In genomic region chr15:58669108-58669507, GRCh38 we compare ENCODE assay signal across 2 cellular contexts.
TF ChIP-seq lines count a peak whose summit lies in the region.

No MANE protein-coding gene starts in this region.

TF ChIP-seq in GM23338, 12 proteins besides CTCF, POLR2A, EP300 and RAD21 (continued from another document):
- TF ChIP-seq, protein P1, sequence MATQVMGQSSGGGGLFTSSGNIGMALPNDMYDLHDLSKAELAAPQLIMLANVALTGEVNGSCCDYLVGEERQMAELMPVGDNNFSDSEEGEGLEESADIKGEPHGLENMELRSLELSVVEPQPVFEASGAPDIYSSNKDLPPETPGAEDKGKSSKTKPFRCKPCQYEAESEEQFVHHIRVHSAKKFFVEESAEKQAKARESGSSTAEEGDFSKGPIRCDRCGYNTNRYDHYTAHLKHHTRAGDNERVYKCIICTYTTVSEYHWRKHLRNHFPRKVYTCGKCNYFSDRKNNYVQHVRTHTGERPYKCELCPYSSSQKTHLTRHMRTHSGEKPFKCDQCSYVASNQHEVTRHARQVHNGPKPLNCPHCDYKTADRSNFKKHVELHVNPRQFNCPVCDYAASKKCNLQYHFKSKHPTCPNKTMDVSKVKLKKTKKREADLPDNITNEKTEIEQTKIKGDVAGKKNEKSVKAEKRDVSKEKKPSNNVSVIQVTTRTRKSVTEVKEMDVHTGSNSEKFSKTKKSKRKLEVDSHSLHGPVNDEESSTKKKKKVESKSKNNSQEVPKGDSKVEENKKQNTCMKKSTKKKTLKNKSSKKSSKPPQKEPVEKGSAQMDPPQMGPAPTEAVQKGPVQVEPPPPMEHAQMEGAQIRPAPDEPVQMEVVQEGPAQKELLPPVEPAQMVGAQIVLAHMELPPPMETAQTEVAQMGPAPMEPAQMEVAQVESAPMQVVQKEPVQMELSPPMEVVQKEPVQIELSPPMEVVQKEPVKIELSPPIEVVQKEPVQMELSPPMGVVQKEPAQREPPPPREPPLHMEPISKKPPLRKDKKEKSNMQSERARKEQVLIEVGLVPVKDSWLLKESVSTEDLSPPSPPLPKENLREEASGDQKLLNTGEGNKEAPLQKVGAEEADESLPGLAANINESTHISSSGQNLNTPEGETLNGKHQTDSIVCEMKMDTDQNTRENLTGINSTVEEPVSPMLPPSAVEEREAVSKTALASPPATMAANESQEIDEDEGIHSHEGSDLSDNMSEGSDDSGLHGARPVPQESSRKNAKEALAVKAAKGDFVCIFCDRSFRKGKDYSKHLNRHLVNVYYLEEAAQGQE (IDR thresholded peaks at IDR 0.05; ENCODE audit: unreplicated experiment) = no peak
- TF ChIP-seq ZNF462 (CRISPR knock-in tag; IDR thresholded peaks at IDR 0.05) (no peak), STAT1 (IDR thresholded peaks at IDR 0.05; ENCODE audit: unreplicated experiment) (no peak), JUNB (IDR thresholded peaks at IDR 0.05; ENCODE audit: unreplicated experiment) (no peak), CREB1 (CRISPR knock-in tag; IDR thresholded peaks at IDR 0.05; ENCODE audit: low read depth) (no peak), ZNF114 (CRISPR knock-in tag; IDR thresholded peaks at IDR 0.05) (no peak), EZH2phosphoT487 (IDR thresholded peaks at IDR 0.05; ENCODE audit: unreplicated experiment) (no peak)

TF ChIP-seq in K562, 482 proteins besides CTCF, POLR2A, EP300 and RAD21 (continued from another document and continues in another):
- TF ChIP-seq, protein P2, sequence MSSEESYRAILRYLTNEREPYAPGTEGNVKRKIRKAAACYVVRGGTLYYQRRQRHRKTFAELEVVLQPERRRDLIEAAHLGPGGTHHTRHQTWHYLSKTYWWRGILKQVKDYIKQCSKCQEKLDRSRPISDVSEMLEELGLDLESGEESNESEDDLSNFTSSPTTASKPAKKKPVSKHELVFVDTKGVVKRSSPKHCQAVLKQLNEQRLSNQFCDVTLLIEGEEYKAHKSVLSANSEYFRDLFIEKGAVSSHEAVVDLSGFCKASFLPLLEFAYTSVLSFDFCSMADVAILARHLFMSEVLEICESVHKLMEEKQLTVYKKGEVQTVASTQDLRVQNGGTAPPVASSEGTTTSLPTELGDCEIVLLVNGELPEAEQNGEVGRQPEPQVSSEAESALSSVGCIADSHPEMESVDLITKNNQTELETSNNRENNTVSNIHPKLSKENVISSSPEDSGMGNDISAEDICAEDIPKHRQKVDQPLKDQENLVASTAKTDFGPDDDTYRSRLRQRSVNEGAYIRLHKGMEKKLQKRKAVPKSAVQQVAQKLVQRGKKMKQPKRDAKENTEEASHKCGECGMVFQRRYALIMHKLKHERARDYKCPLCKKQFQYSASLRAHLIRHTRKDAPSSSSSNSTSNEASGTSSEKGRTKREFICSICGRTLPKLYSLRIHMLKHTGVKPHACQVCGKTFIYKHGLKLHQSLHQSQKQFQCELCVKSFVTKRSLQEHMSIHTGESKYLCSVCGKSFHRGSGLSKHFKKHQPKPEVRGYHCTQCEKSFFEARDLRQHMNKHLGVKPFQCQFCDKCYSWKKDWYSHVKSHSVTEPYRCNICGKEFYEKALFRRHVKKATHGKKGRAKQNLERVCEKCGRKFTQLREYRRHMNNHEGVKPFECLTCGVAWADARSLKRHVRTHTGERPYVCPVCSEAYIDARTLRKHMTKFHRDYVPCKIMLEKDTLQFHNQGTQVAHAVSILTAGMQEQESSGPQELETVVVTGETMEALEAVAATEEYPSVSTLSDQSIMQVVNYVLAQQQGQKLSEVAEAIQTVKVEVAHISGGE (CRISPR knock-in tag; IDR thresholded peaks at IDR 0.05) = peak in 1 of 3 experiments; percentile 34; a peak in 1 of 6 replicates
- peak; percentile 89 for TF ChIP-seq MYBL2 (IDR thresholded peaks at IDR 0.05; ENCODE audit: low read depth)
- TF ChIP-seq MYBL2 (CRISPR knock-in tag; IDR thresholded peaks at IDR 0.05; ENCODE audit: borderline replicate concordance) = no peak
- TF ChIP-seq, protein P3, sequence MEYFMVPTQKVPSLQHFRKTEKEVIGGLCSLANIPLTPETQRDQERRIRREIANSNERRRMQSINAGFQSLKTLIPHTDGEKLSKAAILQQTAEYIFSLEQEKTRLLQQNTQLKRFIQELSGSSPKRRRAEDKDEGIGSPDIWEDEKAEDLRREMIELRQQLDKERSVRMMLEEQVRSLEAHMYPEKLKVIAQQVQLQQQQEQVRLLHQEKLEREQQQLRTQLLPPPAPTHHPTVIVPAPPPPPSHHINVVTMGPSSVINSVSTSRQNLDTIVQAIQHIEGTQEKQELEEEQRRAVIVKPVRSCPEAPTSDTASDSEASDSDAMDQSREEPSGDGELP (CRISPR knock-in tag; IDR thresholded peaks at IDR 0.05; ENCODE audit: borderline replicate concordance) = no peak; the same call in 1 of the 2 replicates
- peak in 1 of 2 experiments; percentile 53; a peak in 1 of 4 replicates for TF ChIP-seq TRIM24 (IDR thresholded peaks at IDR 0.05)
- TF ChIP-seq ATF1 (CRISPR knock-in tag; IDR thresholded peaks at IDR 0.05) = no peak
- TF ChIP-seq ATF1 (tag; IDR thresholded peaks at IDR 0.05) = 0 out of 2 replicates have a peak, but pooled peaks have one; percentile 14
- 0 out of 4 replicates have a peak, but pooled peaks of 1 of the 2 experiments have one; percentile 25 for TF ChIP-seq FOXA3 (CRISPR knock-in tag; conservative IDR thresholded peaks at IDR 0.05 in 1 of 2, IDR thresholded peaks at IDR 0.05 in 1 of 2)
- TF ChIP-seq CC2D1A (IDR thresholded peaks at IDR 0.05) = peak; percentile 74
- peak; percentile 61 for TF ChIP-seq MEIS2 (IDR thresholded peaks at IDR 0.05; ENCODE audit: partially characterized antibody)
- TF ChIP-seq DEAF1 (CRISPR knock-in tag; IDR thresholded peaks at IDR 0.05) = no peak
- TF ChIP-seq FOXK2 (conservative IDR thresholded peaks at IDR 0.05 in 1 of 2, IDR thresholded peaks at IDR 0.05 in 1 of 2; ENCODE audit: low read depth in 2 of 2) = peak; percentile 59 to 72; a peak in 3 of 4 replicates
- peak; percentile 80 for TF ChIP-seq FOXM1 (IDR thresholded peaks at IDR 0.05; ENCODE audit: low read depth)
- TF ChIP-seq FOXM1 (CRISPR knock-in tag; IDR thresholded peaks at IDR 0.05; ENCODE audit: low read depth) = no peak
- 0 out of 2 replicates have a peak, but pooled peaks have one; percentile 4 for TF ChIP-seq CREM (IDR thresholded peaks at IDR 0.05; ENCODE audit: low read depth)
- TF ChIP-seq DPF2 (IDR thresholded peaks at IDR 0.05) = peak; percentile 46; the same call in 1 of the 2 replicates
- peak in 1 of 2 experiments; percentile 8; a peak in 1 of 4 replicates for TF ChIP-seq TBL1XR1 (IDR thresholded peaks at IDR 0.05; ENCODE audit: low read length in 2 of 2)
- TF ChIP-seq NFE2 (IDR thresholded peaks at IDR 0.05; ENCODE audit: low read depth) = no peak
- no peak for TF ChIP-seq ZBTB26 (CRISPR knock-in tag; IDR thresholded peaks at IDR 0.05)
- no peak for TF ChIP-seq NR2C2 (CRISPR knock-in tag; IDR thresholded peaks at IDR 0.05)
- TF ChIP-seq NR2C2 (tag; IDR thresholded peaks at IDR 0.05) = 0 out of 2 replicates have a peak, but pooled peaks have one; percentile 23
- TF ChIP-seq TCF3 (CRISPR knock-in tag; IDR thresholded peaks at IDR 0.05) = peak; percentile 79
- TF ChIP-seq PTBP1 (IDR thresholded peaks at IDR 0.05; ENCODE audit: low read depth, low read length) = no peak
- peak; percentile 37 for TF ChIP-seq NUFIP1 (IDR thresholded peaks at IDR 0.05; ENCODE audit: partially characterized antibody)
- no peak for TF ChIP-seq ZNF589 (CRISPR knock-in tag; IDR thresholded peaks at IDR 0.05; ENCODE audit: low read depth)
- TF ChIP-seq E2F1 (CRISPR knock-in tag; IDR thresholded peaks at IDR 0.05) = no peak
- TF ChIP-seq THAP12 (CRISPR knock-in tag; IDR thresholded peaks at IDR 0.05) = no peak
- peak; percentile 55 for TF ChIP-seq FOSL1 (tag; conservative IDR thresholded peaks at IDR 0.05)
- no peak for TF ChIP-seq ZNF12 (CRISPR knock-in tag; IDR thresholded peaks at IDR 0.05)
- no peak for TF ChIP-seq SP2 (IDR thresholded peaks at IDR 0.05; ENCODE audit: extremely low read depth, low read depth, low read length, poor library complexity, severe bottlenecking)
- TF ChIP-seq EHMT2 (IDR thresholded peaks at IDR 0.05) = peak; percentile 61
- TF ChIP-seq FOXA1 (IDR thresholded peaks at IDR 0.05; ENCODE audit: borderline replicate concordance) = no peak
- TF ChIP-seq MNT (conservative IDR thresholded peaks at IDR 0.05) = 0 out of 4 replicates have a peak, but pooled peaks of 1 of the 2 experiments have one; percentile 15
- peak; percentile 57 for TF ChIP-seq DACH1 (IDR thresholded peaks at IDR 0.05; ENCODE audit: partially characterized antibody)
- TF ChIP-seq STAT5A (IDR thresholded peaks at IDR 0.05; ENCODE audit: borderline replicate concordance, low read length) = peak; percentile 40; the same call in 1 of the 2 replicates
- 0 out of 2 replicates have a peak, but pooled peaks have one; percentile 19 for TF ChIP-seq GATAD2A (IDR thresholded peaks at IDR 0.05)
- peak; percentile 31; the same call in 1 of the 2 replicates for TF ChIP-seq ESRRA (IDR thresholded peaks at IDR 0.05; ENCODE audit: borderline replicate concordance, low read depth)
- TF ChIP-seq CCNT2 (IDR thresholded peaks at IDR 0.05; ENCODE audit: borderline replicate concordance, extremely low read depth, insufficient read length, low read depth, low read length) = peak; percentile 19
- TF ChIP-seq CHAMP1 (IDR thresholded peaks at IDR 0.05) = peak; percentile 79; the same call in 1 of the 2 replicates
- peak; percentile 57 for TF ChIP-seq NCOR1 (IDR thresholded peaks at IDR 0.05)
